18 cellular contexts compared by ENCODE assay signal in genomic region chr4:70931359-70931758, GRCh38.
"Had no signal": no experiment of that assay in that cellular context is flagged by ENCODE, and none has a peak within 500 bp of the region (broad histone marks: within the 10 kb centered on the region; RNA-seq: fewer than 3 reads in every experiment).

No MANE protein-coding gene starts in this region.

- DNase-seq: activated CD4-positive, alpha-beta T cell treated with anti-CD3 and anti-CD28 coated beads, Interleukin-2, amount 50 U/mL, for 4 hours; activated CD4-positive, CD25-positive, alpha-beta regulatory T cell treated with anti-CD3 and anti-CD28 coated beads, Interleukin-2, amount 50 U/mL, for 72 hours; activated naive CD4-positive, alpha-beta T cell; activated naive CD8-positive, alpha-beta T cell treated with anti-CD3 and anti-CD28 coated beads, Interleukin-2, amount 10 ng/mL, durations not matched to agents 7 days and 5 days; activated T-cell treated with anti-CD3 and anti-CD28 coated beads for 4 hours; brain microvascular endothelial cell; cortex of kidney; effector CD4-positive, alpha-beta T cell; foreskin fibroblast; hypothalamus; left ventricle myocardium superior; mesenchymal stem cell; sigmoid colon; spleen; stimulated activated naive CD8-positive, alpha-beta T cell treated with anti-CD3 and anti-CD28 coated beads, Interleukin-15, amount 100 ng/mL, for 72 hours; testis; upper lobe of left lung had no signal

- ATAC-seq: left ventricle myocardium superior; stimulated activated naive CD8-positive, alpha-beta T cell treated with anti-CD3 and anti-CD28 coated beads, Interleukin-15, amount 100 ng/mL, for 72 hours had no signal

- H3K9me3 Mint-ChIP-seq: activated naive CD8-positive, alpha-beta T cell treated with anti-CD3 and anti-CD28 coated beads, Interleukin-2, amount 10 ng/mL, durations not matched to agents 7 days and 5 days had no signal

- H3K36me3 ChIP-seq: brain microvascular endothelial cell, sigmoid colon, spleen, upper lobe of left lung had no signal

- H3K27me3 ChIP-seq: brain microvascular endothelial cell, sigmoid colon, spleen, testis, upper lobe of left lung had no signal

- H3K27ac Mint-ChIP-seq: activated naive CD8-positive, alpha-beta T cell treated with anti-CD3 and anti-CD28 coated beads, Interleukin-2, amount 10 ng/mL, durations not matched to agents 7 days and 5 days; stimulated activated naive CD8-positive, alpha-beta T cell treated with anti-CD3 and anti-CD28 coated beads, Interleukin-15, amount 100 ng/mL, for 72 hours; T-helper 2 cell treated with Interferon-gamma antibody and Interleukin-4, amounts not matched to agents 5 μg/mL and 100 μg/mL, for 36 hours had no signal

- H3K4me3 ChIP-seq: sigmoid colon, spleen, testis, upper lobe of left lung had no signal

- H3K4me1 ChIP-seq: testis had no signal

- H3K27me3 Mint-ChIP-seq: activated naive CD8-positive, alpha-beta T cell treated with anti-CD3 and anti-CD28 coated beads, Interleukin-2, amount 10 ng/mL, durations not matched to agents 7 days and 5 days; stimulated activated naive CD8-positive, alpha-beta T cell treated with anti-CD3 and anti-CD28 coated beads, Interleukin-15, amount 100 ng/mL, for 72 hours had no signal

- H3K27ac ChIP-seq: brain microvascular endothelial cell, sigmoid colon, testis, upper lobe of left lung had no signal

- H3K9me3 ChIP-seq: sigmoid colon, testis, upper lobe of left lung had no signal

- H3K4me3 Mint-ChIP-seq: activated naive CD8-positive, alpha-beta T cell treated with anti-CD3 and anti-CD28 coated beads, Interleukin-2, amount 10 ng/mL, durations not matched to agents 7 days and 5 days; stimulated activated naive CD8-positive, alpha-beta T cell treated with anti-CD3 and anti-CD28 coated beads, Interleukin-15, amount 100 ng/mL, for 72 hours; T-helper 2 cell treated with Interferon-gamma antibody and Interleukin-4, amounts not matched to agents 5 μg/mL and 100 μg/mL, for 36 hours had no signal
